ENCODE assay signal across 16 cellular contexts in the genomic region with DNA sequence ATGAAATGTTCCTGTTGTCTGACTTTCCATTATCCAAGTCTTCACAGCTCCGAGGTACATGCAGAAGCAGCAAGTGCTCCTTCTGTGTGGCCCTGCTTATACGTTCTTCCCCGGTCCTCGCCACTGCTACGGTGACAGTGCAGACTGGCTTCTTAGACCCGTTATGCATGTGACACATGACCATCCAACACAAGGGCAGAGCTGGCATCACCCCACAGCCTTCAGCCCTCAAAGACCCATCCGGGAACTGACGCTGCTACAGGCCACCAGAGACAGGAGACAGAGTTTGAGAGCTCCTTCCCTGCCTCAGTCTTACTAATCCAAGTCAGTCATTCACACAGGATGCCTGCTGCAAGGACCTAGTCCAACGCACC.
"Had no signal": no experiment of that assay in that cellular context is flagged by ENCODE, and none has a peak within 500 bp of the region (broad histone marks: within the 10 kb centered on the region; RNA-seq: fewer than 3 reads in every experiment).

No MANE protein-coding gene starts in this region.

- H3K9me3 Mint-ChIP-seq: activated naive CD8-positive, alpha-beta T cell treated with anti-CD3 and anti-CD28 coated beads for 36 hours; activated T-helper 1 cell treated with anti-CD3 and anti-CD28 coated beads, Interleukin-12 subunit alpha, Interleukin-12 subunit beta, Interleukin-2, Interleukin-4 antibody, amounts not matched to agents 30 ng/mL and 10 ng/mL and 1 ng/mL, durations not matched to agents 14 hours and 24 hours and 36 hours; central memory CD8-positive, alpha-beta T cell had no signal

- FAIRE-seq: endothelial cell of umbilical vein had no signal

- H3K9me3 ChIP-seq: esophagus squamous epithelium, ovary, uterus had no signal

- H3K36me3 ChIP-seq: ovary, uterus had no signal

- H3K27ac ChIP-seq: esophagus squamous epithelium, ovary, uterus had no signal

- H3K27ac Mint-ChIP-seq: activated naive CD8-positive, alpha-beta T cell treated with anti-CD3 and anti-CD28 coated beads for 36 hours; activated T-helper 1 cell treated with anti-CD3 and anti-CD28 coated beads, Interleukin-12 subunit alpha, Interleukin-12 subunit beta, Interleukin-2, Interleukin-4 antibody, amounts not matched to agents 30 ng/mL and 10 ng/mL and 1 ng/mL, durations not matched to agents 14 hours and 24 hours and 36 hours had no signal

- H3K4me3 Mint-ChIP-seq: activated naive CD8-positive, alpha-beta T cell treated with anti-CD3 and anti-CD28 coated beads for 36 hours; activated T-helper 1 cell treated with anti-CD3 and anti-CD28 coated beads, Interleukin-12 subunit alpha, Interleukin-12 subunit beta, Interleukin-2, Interleukin-4 antibody, amounts not matched to agents 30 ng/mL and 10 ng/mL and 1 ng/mL, durations not matched to agents 14 hours and 24 hours and 36 hours; brain; central memory CD8-positive, alpha-beta T cell had no signal

- DNase-seq: activated CD4-positive, CD25-positive, alpha-beta regulatory T cell treated with anti-CD3 and anti-CD28 coated beads, Interleukin-2, amount 50 U/mL, for 72 hours; activated naive CD8-positive, alpha-beta T cell treated with anti-CD3 and anti-CD28 coated beads for 36 hours; amygdala; cortex of kidney; effector CD8-positive, alpha-beta T cell; esophagus squamous epithelium; foreskin fibroblast; kidney glomerular epithelial cell; ovary; stimulated activated CD4-positive, alpha-beta T cell treated with anti-CD3 and anti-CD28 coated beads, Interleukin-12 subunit alpha, Interleukin-12 subunit beta, amount 100 ng/mL, for 4 hours; stimulated activated CD4-positive, alpha-beta T cell treated with anti-CD3 and anti-CD28 coated beads, Interleukin-2, amount 100 ng/mL, for 24 hours had no signal

- H3K4me3 ChIP-seq: esophagus squamous epithelium, ovary, uterus had no signal

- H3K27me3 ChIP-seq: ovary, uterus had no signal

- H3K27me3 Mint-ChIP-seq: activated naive CD8-positive, alpha-beta T cell treated with anti-CD3 and anti-CD28 coated beads for 36 hours; brain; central memory CD8-positive, alpha-beta T cell had no signal
